9 cellular contexts compared by ENCODE assay signal in genomic region chrX:118637997-118638396, GRCh38.
DNase-seq lines count a peak whose midpoint lies in the region; ATAC-seq, FAIRE-seq and TF ChIP-seq lines count a peak whose summit lies in the region.
"Had no signal": no experiment of that assay in that cellular context is flagged by ENCODE, and none has a peak within 500 bp of the region (broad histone marks: within the 10 kb centered on the region; RNA-seq: fewer than 3 reads in every experiment).

No MANE protein-coding gene starts in this region.

- H3K9ac ChIP-seq in HCT116 (ENCODE audit: low read length) = no peak overlapping the region

- ATAC-seq in HCT116 (peak; percentile 55), HG02798 (IDR thresholded peaks at IDR 0.05; ENCODE audit: poor library complexity, unreplicated experiment) (no peak), GM21526 (IDR thresholded peaks at IDR 0.05; ENCODE audit: low FRiP score, unreplicated experiment) (no peak)

- no peaks in the 10 kb centered on the region for H3K9me3 ChIP-seq in HCT116 (ENCODE audit: control insufficient read depth in 1 of 2, insufficient read depth in 1 of 2, low read depth in 1 of 2, low read length in 2 of 2)

- POLR2A ChIA-PET in HCT116 (lab: Charles Lee) = no interaction called here

- no peak overlapping the region for H3K4me2 ChIP-seq in HCT116 (ENCODE audit: low read length)

- no peak overlapping the region for H2AFZ ChIP-seq in HCT116 (ENCODE audit: low read depth, low read length, poor library complexity, severe bottlenecking)

- CTCF ChIA-PET in HCT116 (lab: Charles Lee) = interaction anchor here (1.0 kb wide), 1 partner anchor 170 kb away, joined by 4 read pairs; no protein-coding TSS in a partner anchor

- RAD21 ChIA-PET in HCT116 (lab: Charles Lee; ENCODE audit: low non-redundant PET in 1 of 2, low total read pairs in 2 of 2, uncharacterized antibody in 2 of 2, unreplicated experiment in 2 of 2) = no interaction called here

- no peak overlapping the region for H3K27ac ChIP-seq in HCT116 (ENCODE audit: low read depth, low read length)
- H3K27ac ChIP-seq in VCaP = no peak overlapping the region

- TF ChIP-seq RAD21 in HCT116 (IDR thresholded peaks at IDR 0.05; ENCODE audit: low read depth) = peak; percentile 50

- no peaks in the 10 kb centered on the region for H4K20me1 ChIP-seq in HCT116 (ENCODE audit: insufficient read depth)

- intact Hi-C loops in HCT116 (cut with micrococcal nuclease) = loop anchor here (10.0 kb wide), 1 partner anchor 67 kb away; no protein-coding TSS in a partner anchor

- no peaks in the 10 kb centered on the region for H3K79me2 ChIP-seq in HCT116 (ENCODE audit: insufficient read depth, low read length)

- H3K27me3 ChIP-seq in HCT116 (ENCODE audit: insufficient read depth, low read length) = no peaks in the 10 kb centered on the region

- DNase-seq in HCT116 (ENCODE audit: low read depth, low spot score) = no peak
- no peak for DNase-seq in DMS114 treated with DMSO at 0.1 percent for 48 hours (lab: John Stamatoyannopoulos, UW; ENCODE audit: unreplicated experiment)
- DNase-seq in NCI-H2196 (lab: John Stamatoyannopoulos, UW; ENCODE audit: unreplicated experiment) = no peak
- DNase-seq: NCI-H1436 treated with DMSO at 0.1 percent for 48 hours had no signal

- peak; percentile 17 to 32 (median 25); a peak in 2 of 6 replicates for TF ChIP-seq CTCF in HCT116 (IDR thresholded peaks at IDR 0.05 in 2 of 3, conservative IDR thresholded peaks at IDR 0.05 in 1 of 3; ENCODE audit: borderline replicate concordance in 1 of 3, insufficient read depth in 1 of 3, low read depth in 2 of 3, low read length in 2 of 3)
- TF ChIP-seq CTCF in VCaP (conservative IDR thresholded peaks at IDR 0.05) = peak; percentile 38

- BruUV-seq in HCT116 (replicated peaks; lab: Mats Ljungman, UMichigan) = no TSS peak

- no peaks in the 10 kb centered on the region for H3K9me2 ChIP-seq in HCT116 (ENCODE audit: insufficient read depth)

- H3K36me3 ChIP-seq in HCT116 (ENCODE audit: control insufficient read depth in 1 of 2, insufficient read depth in 2 of 2, low read length in 2 of 2) = no peaks in the 10 kb centered on the region

- FAIRE-seq in A204.1 (lab: Jason Lieb, UNC) (peak; percentile 95), islet of Langerhans (lab: Jason Lieb, UNC) (peak; percentile 24)

- no peak overlapping the region for H3K4me3 ChIP-seq in HCT116 (replicated peaks in 1 of 2; ENCODE audit: low read depth in 1 of 2, low read length in 2 of 2)

- no peak for TF ChIP-seq POLR2A in HCT116 (IDR thresholded peaks at IDR 0.05; ENCODE audit: borderline replicate concordance, extremely low read depth, insufficient read depth, insufficient read length)

- no peaks in the 10 kb centered on the region for H3K4me1 ChIP-seq in HCT116 (ENCODE audit: control insufficient read depth in 1 of 2, insufficient read depth in 2 of 2, low read length in 2 of 2)

TF ChIP-seq in HCT116, 20 proteins besides CTCF, POLR2A, EP300 and RAD21:
- TF ChIP-seq TCF7L2 (IDR thresholded peaks at IDR 0.05; ENCODE audit: borderline replicate concordance, extremely low read depth, insufficient read depth, insufficient read length) (no peak), FOSL1 (IDR thresholded peaks at IDR 0.05; ENCODE audit: low read depth) (no peak), YY1 (IDR thresholded peaks at IDR 0.05; ENCODE audit: extremely low read depth, insufficient replicate concordance, low read depth, low read length) (no peak), ELF1 (IDR thresholded peaks at IDR 0.05; ENCODE audit: borderline replicate concordance, low read depth) (no peak), CBX3 (IDR thresholded peaks at IDR 0.05; ENCODE audit: low read depth) (no peak), SIN3A (IDR thresholded peaks at IDR 0.05; ENCODE audit: low read depth) (no peak), CEBPB (IDR thresholded peaks at IDR 0.05; ENCODE audit: low read depth) (no peak)
- TF ChIP-seq, protein P1, sequence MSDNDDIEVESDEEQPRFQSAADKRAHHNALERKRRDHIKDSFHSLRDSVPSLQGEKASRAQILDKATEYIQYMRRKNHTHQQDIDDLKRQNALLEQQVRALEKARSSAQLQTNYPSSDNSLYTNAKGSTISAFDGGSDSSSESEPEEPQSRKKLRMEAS (IDR thresholded peaks at IDR 0.05) = no peak
